Comparison of ENCODE assay signal across 9 cellular contexts in the genomic region with DNA sequence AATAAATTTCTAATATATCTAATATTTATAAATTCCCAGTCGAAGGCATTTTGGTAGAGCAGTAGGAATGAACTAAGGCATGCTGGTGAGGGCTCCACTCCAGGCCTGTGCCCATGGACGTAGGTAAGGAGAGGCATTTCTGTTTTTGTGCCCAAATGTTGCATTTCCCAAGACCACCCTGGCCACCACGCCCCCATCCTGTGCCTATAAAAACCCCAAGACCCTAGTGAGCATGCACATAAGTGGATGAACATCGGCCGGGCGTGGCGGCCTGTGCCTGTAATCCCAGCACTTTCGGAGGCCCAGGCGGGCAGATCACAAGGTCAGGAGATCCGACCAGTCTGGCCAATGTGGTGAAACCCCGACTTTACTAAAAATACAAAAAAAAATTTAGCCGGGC.
"Had no signal": no experiment of that assay in that cellular context is flagged by ENCODE, and none has a peak within 500 bp of the region (broad histone marks: within the 10 kb centered on the region; RNA-seq: fewer than 3 reads in every experiment).

No MANE protein-coding gene starts in this region.

- H3K4me1 ChIP-seq: HAP-1 had no signal

- H3K36me3 ChIP-seq: HAP-1 had no signal

- H3K27ac ChIP-seq: GM23248 had no signal

- ATAC-seq: HCT116 had no signal

- H3K9me3 ChIP-seq: HAP-1 had no signal

- H3K4me3 Mint-ChIP-seq: GM23338, H9, HFFc6 had no signal

- H3K27ac Mint-ChIP-seq: GM23338, HFFc6 had no signal

- DNase-seq: GM23248, GOT3, H7, H9, HCEC 1CT, HFFc6 had no signal

- H3K4me3 ChIP-seq: GM23248, GM23338, HAP-1 had no signal
